14 cellular contexts compared by ENCODE assay signal in genomic region chr19:50796128-50796633, GRCh38. TPM values are rescaled to one million over a fixed set of nuclear protein-coding genes. Genes with fewer than 3 reads are reported as not detected.
DNase-seq lines count a peak whose midpoint lies in the region; ATAC-seq and TF ChIP-seq lines count a peak whose summit lies in the region.
"Had no signal": no experiment of that assay in that cellular context is flagged by ENCODE, and none has a peak within 500 bp of the region (broad histone marks: within the 10 kb centered on the region; RNA-seq: fewer than 3 reads in every experiment).

No MANE protein-coding gene starts in this region.

- peaks cover 55% of the 10 kb centered on the region for H3K36me3 ChIP-seq in OCI-LY3 (replicated peaks; ENCODE audit: low read depth, low read length)
- H3K36me3 ChIP-seq in endodermal cell (ENCODE audit: control insufficient read depth, insufficient read depth, low read length): peaks cover 50% of the 10 kb centered on the region

- intact Hi-C loops in lower leg skin (cut with DNase I; ENCODE audit: low total_unique reads): loop anchor here (10.0 kb wide), 1 partner anchor 119 kb away; the partner anchor contains the start of gene KLK4

- H4K20me1 ChIP-seq in OCI-LY3 (ENCODE audit: insufficient read depth, low read length): peaks cover 63% of the 10 kb centered on the region

- H3K9me3 ChIP-seq in OCI-LY3 (ENCODE audit: insufficient read depth, low read length) (no peaks in the 10 kb centered on the region), endodermal cell (ENCODE audit: control insufficient read depth, low read length) (no peaks in the 10 kb centered on the region)
- H3K9me3 ChIP-seq: SJCRH30 had no signal

- no peak overlapping the region for H3K4me3 Mint-ChIP-seq in endodermal cell

- no peak for ATAC-seq in HG03095 (IDR thresholded peaks at IDR 0.05; ENCODE audit: unreplicated experiment)
- ATAC-seq: activated CD4-positive, CD25-positive, alpha-beta regulatory T cell treated with anti-CD3 and anti-CD28 coated beads, Interleukin-2, amount 50 U/mL, for 24 hours had no signal

- 91 to 100% methylated on average over 3 to 9 of the region's 9 CpGs for WGBS in endodermal cell (ENCODE audit: insufficient coverage in 1 of 2, insufficient read length in 1 of 2), 2 experiments
- 81 to 88% methylated on average over 9 of the region's 9 CpGs for WGBS in lower leg skin, 2 donors

- peaks cover 8% of the 10 kb centered on the region for H3K4me1 ChIP-seq in OCI-LY3 (ENCODE audit: low read length)
- H3K4me1 ChIP-seq in endodermal cell (ENCODE audit: control insufficient read depth, insufficient read depth, low read length): no peaks in the 10 kb centered on the region
- H3K4me1 ChIP-seq: SJCRH30 had no signal

- DNase-seq in NCI-H82 (lab: John Stamatoyannopoulos, UW) (peak; percentile 53), NCI-H82 treated with DMSO at 0.1 percent for 48 hours (lab: John Stamatoyannopoulos, UW; ENCODE audit: unreplicated experiment) (no peak), endodermal cell (peak; percentile 70), lower leg skin (ENCODE audit: low spot score in 2 of 2) (no peak), superior temporal gyrus (ENCODE audit: extremely low spot score) (no peak)
- DNase-seq: effector CD4-positive, alpha-beta T cell; midbrain; NCI-H345; SJCRH30 had no signal

- no peak overlapping the region for H3K27ac ChIP-seq in OCI-LY3 (ENCODE audit: low read length)
- H3K27ac ChIP-seq in endodermal cell (ENCODE audit: low read depth, low read length): no peak overlapping the region
- H3K27ac ChIP-seq: SJCRH30 had no signal

- TF ChIP-seq CTCF in OCI-LY3 (IDR thresholded peaks at IDR 0.05; ENCODE audit: low read depth, low read length) (peak; percentile 33), endodermal cell (conservative IDR thresholded peaks at IDR 0.05) (peak; percentile 40), lower leg skin (IDR thresholded peaks at IDR 0.05) (no peak)

- H3K27me3 ChIP-seq in OCI-LY3 (ENCODE audit: low read depth, low read length): no peaks in the 10 kb centered on the region
- no peaks in the 10 kb centered on the region for H3K27me3 ChIP-seq in endodermal cell (ENCODE audit: control insufficient read depth, insufficient read depth, low read length, poor library complexity, severe bottlenecking)
- H3K27me3 ChIP-seq: SJCRH30 had no signal

- no peak overlapping the region for H2AFZ ChIP-seq in OCI-LY3 (ENCODE audit: low read depth, low read length)

- TF ChIP-seq POLR2A in GM15510 (IDR thresholded peaks at IDR 0.05; ENCODE audit: borderline replicate concordance, extremely low read depth, insufficient read length) (peak; percentile 31), lower leg skin (IDR thresholded peaks at IDR 0.05) (no peak)

- H3K27me3 Mint-ChIP-seq in endodermal cell (ENCODE audit: insufficient read depth): no peaks in the 10 kb centered on the region

- peaks cover 33% of the 10 kb centered on the region for H3K36me3 Mint-ChIP-seq in endodermal cell (ENCODE audit: low read depth)

- H3K9me3 Mint-ChIP-seq in endodermal cell: no peaks in the 10 kb centered on the region
- H3K9me3 Mint-ChIP-seq: activated T-helper 2 cell treated with anti-CD3 and anti-CD28 coated beads, Interferon-gamma antibody, Interleukin-2, Interleukin-4, amounts not matched to agents 10 μg/mL and 5 μg/mL and 100 μg/mL, durations not matched to agents 14 hours and 24 hours and 36 hours had no signal

- H3K4me1 Mint-ChIP-seq in endodermal cell: no peaks in the 10 kb centered on the region

- no peak overlapping the region for H3K27ac Mint-ChIP-seq in endodermal cell
- H3K27ac Mint-ChIP-seq: activated T-helper 2 cell treated with anti-CD3 and anti-CD28 coated beads, Interferon-gamma antibody, Interleukin-2, Interleukin-4, amounts not matched to agents 10 μg/mL and 5 μg/mL and 100 μg/mL, durations not matched to agents 14 hours and 24 hours and 36 hours had no signal

- H3K9ac ChIP-seq in OCI-LY3 (ENCODE audit: low read length) (no peak overlapping the region), endodermal cell (ENCODE audit: extremely low read depth, low read length, poor library complexity, severe bottlenecking) (no peak overlapping the region)

- peaks cover 28% of the 10 kb centered on the region for H3K79me2 ChIP-seq in OCI-LY3 (ENCODE audit: low read length)

- H3K4me3 ChIP-seq in OCI-LY3 (ENCODE audit: low read length) (no peak overlapping the region), endodermal cell (ENCODE audit: low read length) (no peak overlapping the region), lower leg skin (ENCODE audit: low read depth, poor library complexity, severe bottlenecking) (no peak overlapping the region)
- H3K4me3 ChIP-seq: SJCRH30 had no signal

- H3K4me2 ChIP-seq in OCI-LY3 (ENCODE audit: low read length): no peak overlapping the region

RNA-seq across cellular contexts. Expression of gene ACP4, which starts 6.0 kb away (rescaled TPM):
- total RNA-seq in endodermal cell (not detected), lower leg skin (1 to 10 TPM in 1 of 4 donors, under 1 TPM in 1, not detected in 2; 0.58 to 3.1 TPM)
- not detected for polyA plus RNA-seq in endodermal cell (2013, experiment 1 of 2)
- not detected for polyA plus RNA-seq in endodermal cell (2013, experiment 2 of 2)
- total RNA-seq: activated T-helper 2 cell treated with anti-CD3 and anti-CD28 coated beads, Interferon-gamma antibody, Interleukin-2, Interleukin-4, amounts not matched to agents 10 μg/mL and 5 μg/mL and 100 μg/mL, durations not matched to agents 14 hours and 24 hours and 36 hours; SJCRH30 had no signal

RNA-seq across cellular contexts. Expression of gene GPR32, which starts 25.9 kb away (rescaled TPM):
- not detected for total RNA-seq in endodermal cell
- not detected for polyA plus RNA-seq in endodermal cell (2013, experiment 1 of 2)
- polyA plus RNA-seq in endodermal cell (2013, experiment 2 of 2): not detected
- not detected for total RNA-seq in lower leg skin
- total RNA-seq: activated T-helper 2 cell treated with anti-CD3 and anti-CD28 coated beads, Interferon-gamma antibody, Interleukin-2, Interleukin-4, amounts not matched to agents 10 μg/mL and 5 μg/mL and 100 μg/mL, durations not matched to agents 14 hours and 24 hours and 36 hours; SJCRH30 had no signal

RNA-seq across cellular contexts. Expression of gene KLK1, which starts 27.4 kb away (rescaled TPM):
- total RNA-seq in endodermal cell (under 1 TPM; 0.75 to 0.82 TPM), lower leg skin (10 to 100 TPM; 35.9 to 49.9 (median 46.6) TPM)
- 0.36 TPM for polyA plus RNA-seq in endodermal cell (2013, experiment 1 of 2)
- polyA plus RNA-seq in endodermal cell (2013, experiment 2 of 2): not detected

RNA-seq across cellular contexts. Expression of gene KLK15, which starts 37.2 kb away (rescaled TPM):
- total RNA-seq in endodermal cell (not detected), lower leg skin (not detected)
- not detected for polyA plus RNA-seq in endodermal cell (2013, experiment 1 of 2)
- not detected for polyA plus RNA-seq in endodermal cell (2013, experiment 2 of 2)
- total RNA-seq: activated T-helper 2 cell treated with anti-CD3 and anti-CD28 coated beads, Interferon-gamma antibody, Interleukin-2, Interleukin-4, amounts not matched to agents 10 μg/mL and 5 μg/mL and 100 μg/mL, durations not matched to agents 14 hours and 24 hours and 36 hours; SJCRH30 had no signal

RNA-seq across cellular contexts. Expression of gene KLK3, which starts 58.5 kb away (rescaled TPM):
- total RNA-seq in endodermal cell: not detected
- polyA plus RNA-seq in endodermal cell (2013, experiment 1 of 2): not detected
- polyA plus RNA-seq in endodermal cell (2013, experiment 2 of 2): not detected
- total RNA-seq in lower leg skin: 100 to 1,000 TPM in 1 of 4 donors, 10 to 100 TPM in 1, 1 to 10 TPM in 1, under 1 TPM in 1; 0.13 to 119 (median 10.4) TPM
- total RNA-seq: activated T-helper 2 cell treated with anti-CD3 and anti-CD28 coated beads, Interferon-gamma antibody, Interleukin-2, Interleukin-4, amounts not matched to agents 10 μg/mL and 5 μg/mL and 100 μg/mL, durations not matched to agents 14 hours and 24 hours and 36 hours; SJCRH30 had no signal

Comparison
In these comparisons a context has a peak if more than half of its experiments do, and no peak if none do; other contexts are left out.
1. DNase-seq: peak in NCI-H82 (single experiment) and endodermal cell (single experiment); none in NCI-H82 treated with DMSO at 0.1 percent for 48 hours (single experiment), lower leg skin (0 of 2) and superior temporal gyrus (single experiment).
2. CTCF ChIP-seq: peak in OCI-LY3 (single experiment) and endodermal cell (single experiment); none in lower leg skin (0 of 3).
3. RNA of gene KLK1, which starts 27.4 kb away (total RNA-seq): 35.9 to 49.9 TPM in lower leg skin; 0.75 to 0.82 TPM in endodermal cell; every median in the first group is over 10 times any median in the second.